In the genomic region with DNA sequence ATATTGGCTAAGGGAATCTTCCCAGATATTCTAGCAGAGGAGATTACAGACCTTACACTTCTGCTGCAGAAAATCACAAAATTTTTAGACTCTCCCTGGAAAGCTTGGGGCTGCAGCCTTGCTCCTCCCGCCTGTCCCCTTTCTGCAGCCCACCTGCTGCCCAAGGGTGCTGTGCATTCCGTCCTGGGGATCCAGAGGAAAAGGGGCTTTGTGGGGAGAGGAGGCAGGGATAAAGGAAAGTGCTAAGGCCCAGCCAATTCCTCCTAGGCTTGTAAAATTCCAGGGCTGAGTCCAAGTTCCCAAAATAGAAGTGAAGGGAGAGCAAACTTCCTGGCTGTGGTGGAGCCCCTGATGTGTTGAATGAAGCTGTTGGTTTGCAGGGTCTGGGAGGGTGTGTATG, we compare ENCODE assay signal across 16 cellular contexts.
DNase-seq lines count a peak whose midpoint lies in the region; ATAC-seq and TF ChIP-seq lines count a peak whose summit lies in the region.
"Had no signal": no experiment of that assay in that cellular context is flagged by ENCODE, and none has a peak within 500 bp of the region (broad histone marks: within the 10 kb centered on the region; RNA-seq: fewer than 3 reads in every experiment).

No MANE protein-coding gene starts in this region.

- no peak for TF ChIP-seq POLR2A in esophagus muscularis mucosa (IDR thresholded peaks at IDR 0.05; ENCODE audit: low read depth)

- H3K79me2 ChIP-seq in neural progenitor cell (ENCODE audit: low read depth): no peaks in the 10 kb centered on the region

- peaks cover 27 to 49% (median 37%) of the 10 kb centered on the region in 4 donors for H3K4me1 ChIP-seq in esophagus muscularis mucosa
- peaks cover 8% of the 10 kb centered on the region; the same call in 1 of the 2 replicates for H3K4me1 ChIP-seq in iPS-20b (ENCODE audit: insufficient read depth, low read length)
- peaks cover 14% of the 10 kb centered on the region for H3K4me1 ChIP-seq in neural progenitor cell

- intact Hi-C loops in esophagus muscularis mucosa (cut with DNase I): no loop called here

- ATAC-seq in GM21786 (IDR thresholded peaks at IDR 0.05; ENCODE audit: unreplicated experiment): no peak

- H3K9ac ChIP-seq in iPS-20b (ENCODE audit: low read depth, low read length) (peak overlapping the region; percentile 48; the same call in 1 of the 2 replicates), neural progenitor cell (no peak overlapping the region)

- TF ChIP-seq CTCF in esophagus muscularis mucosa (IDR thresholded peaks at IDR 0.05) (no peak), neural progenitor cell (IDR thresholded peaks at IDR 0.05) (no peak)

- H3K27me3 ChIP-seq in esophagus muscularis mucosa (no peaks in the 10 kb centered on the region), iPS-20b (ENCODE audit: insufficient read depth, low read length) (no peaks in the 10 kb centered on the region), neural progenitor cell (no peaks in the 10 kb centered on the region)

- H3K9me3 ChIP-seq in esophagus muscularis mucosa: no peaks in the 10 kb centered on the region
- H3K9me3 ChIP-seq in iPS-20b (ENCODE audit: insufficient read depth, low read depth, low read length): no peaks in the 10 kb centered on the region
- H3K9me3 ChIP-seq in neural progenitor cell (ENCODE audit: low read depth): no peaks in the 10 kb centered on the region

- H3K27ac ChIP-seq in esophagus muscularis mucosa (replicated peaks in 1 of 4): peak overlapping the region in 3 of 4 donors; percentile 14 to 55 (median 15)
- no peak overlapping the region for H3K27ac ChIP-seq in iPS-20b (ENCODE audit: low read length)
- H3K27ac ChIP-seq in neural progenitor cell: no peak overlapping the region
- H3K27ac ChIP-seq: RWPE1 had no signal

- peaks cover 19% of the 10 kb centered on the region for H3K4me1 Mint-ChIP-seq in neural progenitor cell
- H3K4me1 Mint-ChIP-seq: activated naive CD8-positive, alpha-beta T cell treated with anti-CD3 and anti-CD28 coated beads for 36 hours; memory B cell had no signal

- H3K36me3 ChIP-seq in esophagus muscularis mucosa (no peaks in the 10 kb centered on the region), iPS-20b (ENCODE audit: insufficient read depth, low read depth, low read length) (no peaks in the 10 kb centered on the region), neural progenitor cell (no peaks in the 10 kb centered on the region)

- H3K27me3 Mint-ChIP-seq in neural progenitor cell (ENCODE audit: insufficient read depth, low read depth): peaks cover 6% of the 10 kb centered on the region

- 29% methylated on average over 2 of the region's 2 CpGs for WGBS in esophagus muscularis mucosa

- H3K4me3 ChIP-seq in esophagus muscularis mucosa: no peak overlapping the region
- no peak overlapping the region for H3K4me3 ChIP-seq in iPS-20b (ENCODE audit: low read length)
- no peak overlapping the region for H3K4me3 ChIP-seq in neural progenitor cell

- TF ChIP-seq EP300 in esophagus muscularis mucosa (IDR thresholded peaks at IDR 0.05): no peak

- no peaks in the 10 kb centered on the region for H4K20me1 ChIP-seq in neural progenitor cell (ENCODE audit: low read depth)

- H3K4me2 ChIP-seq in neural progenitor cell: peak overlapping the region; percentile 49

- H3F3A ChIP-seq in neural progenitor cell (ENCODE audit: low read depth): no peaks in the 10 kb centered on the region

- no peak overlapping the region for H3K4me3 Mint-ChIP-seq in neural progenitor cell
- H3K4me3 Mint-ChIP-seq: activated naive CD8-positive, alpha-beta T cell treated with anti-CD3 and anti-CD28 coated beads for 36 hours; memory B cell; neural crest cell had no signal

- DNase-seq in EH (ENCODE audit: low read depth) (peak; percentile 26), esophagus muscularis mucosa (ENCODE audit: extremely low spot score) (no peak), neural progenitor cell (ENCODE audit: low spot score) (no peak), HuH-7 (ENCODE audit: low spot score) (no peak), NCI-H1930 (lab: John Stamatoyannopoulos, UW) (no peak), activated gamma-delta T cell (lab: John Stamatoyannopoulos, UW) (no peak)
- DNase-seq: activated naive CD8-positive, alpha-beta T cell treated with anti-CD3 and anti-CD28 coated beads for 36 hours; IMR-90; NCI-H1417 treated with DMSO at 0.1 percent for 48 hours; NCI-H524; stimulated activated CD8-positive, alpha-beta memory T cell treated with anti-CD3 and anti-CD28 coated beads, Interleukin-4, amount 100 ng/mL, for 48 hours had no signal

- H3K36me3 Mint-ChIP-seq in neural progenitor cell: no peaks in the 10 kb centered on the region
- H3K36me3 Mint-ChIP-seq: activated naive CD8-positive, alpha-beta T cell treated with anti-CD3 and anti-CD28 coated beads for 36 hours; memory B cell had no signal

- H3K9me3 Mint-ChIP-seq in neural progenitor cell: no peaks in the 10 kb centered on the region
- H3K9me3 Mint-ChIP-seq: activated naive CD8-positive, alpha-beta T cell treated with anti-CD3 and anti-CD28 coated beads for 36 hours; memory B cell had no signal

- H2AFZ ChIP-seq in neural progenitor cell (replicated peaks): peak overlapping the region; percentile 85

- no peak overlapping the region for H3K27ac Mint-ChIP-seq in neural progenitor cell
- H3K27ac Mint-ChIP-seq: activated naive CD8-positive, alpha-beta T cell treated with anti-CD3 and anti-CD28 coated beads for 36 hours; memory B cell had no signal

Comparison
In these comparisons a context has a peak if more than half of its experiments do, and no peak if none do; other contexts are left out.
1. H3K27ac ChIP-seq: peak in esophagus muscularis mucosa (3 of 4); none in iPS-20b (single experiment) and neural progenitor cell (single experiment).